Comparison of ENCODE assay signal across 9 cellular contexts in genomic region chr20:23782366-23782983, GRCh38. TPM values are rescaled to one million over a fixed set of nuclear protein-coding genes. Genes with fewer than 3 reads are reported as not detected.
DNase-seq lines count a peak whose midpoint lies in the region; ATAC-seq, FAIRE-seq and TF ChIP-seq lines count a peak whose summit lies in the region.
"Had no signal": no experiment of that assay in that cellular context is flagged by ENCODE, and none has a peak within 500 bp of the region (broad histone marks: within the 10 kb centered on the region; RNA-seq: fewer than 3 reads in every experiment).

No MANE protein-coding gene starts in this region.

- TF ChIP-seq CTCF in PC-3 (conservative IDR thresholded peaks at IDR 0.05; ENCODE audit: low read depth, low read length) (peak; percentile 92), esophagus muscularis mucosa (IDR thresholded peaks at IDR 0.05) (peak in 2 of 3 experiments; percentile 44 to 66)

- H3K4me1 Mint-ChIP-seq in CD8-positive, alpha-beta memory T cell, result no peaks in the 10 kb centered on the region

- H3K9me3 ChIP-seq in PC-3 (ENCODE audit: low read length), result no peaks in the 10 kb centered on the region
- no peaks in the 10 kb centered on the region for H3K9me3 ChIP-seq in esophagus muscularis mucosa
- H3K9me3 ChIP-seq in small intestine (ENCODE audit: control insufficient read depth, low read depth), result no peaks in the 10 kb centered on the region
- H3K9me3 ChIP-seq in CD8-positive, alpha-beta memory T cell (ENCODE audit: low read length), result no peaks in the 10 kb centered on the region

- DNase-seq in COLO668 (lab: John Stamatoyannopoulos, UW; ENCODE audit: unreplicated experiment) (peak; percentile 15), PC-3 (peak; percentile 68), esophagus muscularis mucosa (ENCODE audit: extremely low spot score) (peak; percentile 72), small intestine (peak; percentile 10), SKM-1 treated with dmso at 0.1 percent for 144 hours (lab: John Stamatoyannopoulos, UW; ENCODE audit: unreplicated experiment) (no peak)
- DNase-seq in CD8-positive, alpha-beta memory T cell, result no peak
- DNase-seq: naive thymus-derived CD8-positive, alpha-beta T cell had no signal

- H3K9me2 ChIP-seq in PC-3 (replicated peaks; ENCODE audit: low read length), result no peaks in the 10 kb centered on the region

- TF ChIP-seq POLR2A in esophagus muscularis mucosa (IDR thresholded peaks at IDR 0.05; ENCODE audit: low read depth), result no peak

- POLR2A ChIA-PET in PC-3 (lab: Charles Lee; ENCODE audit: unreplicated experiment), result no interaction called here
- POLR2A ChIA-PET in CD8-positive, alpha-beta memory T cell (lab: Charles Lee), result no interaction called here

- no peaks in the 10 kb centered on the region for H3F3A ChIP-seq in PC-3 (ENCODE audit: low read length, unreplicated experiment)

- H3K4me3 Mint-ChIP-seq in CD8-positive, alpha-beta memory T cell, result no peak overlapping the region
- H3K4me3 Mint-ChIP-seq: naive thymus-derived CD8-positive, alpha-beta T cell had no signal

- intact Hi-C loops in PC-3 (cut with micrococcal nuclease), result no loop called here
- intact Hi-C loops in esophagus muscularis mucosa (cut with DNase I), result no loop called here

- H3K9me3 Mint-ChIP-seq in CD8-positive, alpha-beta memory T cell, result peaks cover 0 to under 1% (median 0%) of the 10 kb centered on the region in 5 donors

- FAIRE-seq in small intestine (lab: Jason Lieb, UNC), result no peak

- H3K27me3 Mint-ChIP-seq in CD8-positive, alpha-beta memory T cell, result peaks cover 6% of the 10 kb centered on the region in 2 donors

- no peaks in the 10 kb centered on the region for H3K36me3 Mint-ChIP-seq in CD8-positive, alpha-beta memory T cell
- H3K36me3 Mint-ChIP-seq: naive thymus-derived CD8-positive, alpha-beta T cell had no signal

- no peak overlapping the region for H3K27ac ChIP-seq in PC-3 (ENCODE audit: low read length)
- H3K27ac ChIP-seq in esophagus muscularis mucosa (replicated peaks in 1 of 4), result no peak overlapping the region
- no peak overlapping the region for H3K27ac ChIP-seq in small intestine (ENCODE audit: low read depth in 1 of 2, low read length in 1 of 2)
- no peak overlapping the region for H3K27ac ChIP-seq in CD8-positive, alpha-beta memory T cell (ENCODE audit: low read depth, low read length)

- TF ChIP-seq EP300 in esophagus muscularis mucosa (IDR thresholded peaks at IDR 0.05), result no peak

- no peak overlapping the region for H3K27ac Mint-ChIP-seq in CD8-positive, alpha-beta memory T cell
- H3K27ac Mint-ChIP-seq: naive thymus-derived CD8-positive, alpha-beta T cell had no signal

- no peaks in the 10 kb centered on the region for H3K4me1 ChIP-seq in PC-3 (ENCODE audit: insufficient read depth, low read length)
- H3K4me1 ChIP-seq in esophagus muscularis mucosa, result no peaks in the 10 kb centered on the region
- H3K4me1 ChIP-seq in small intestine (ENCODE audit: control insufficient read depth in 2 of 2, insufficient read depth in 1 of 2, low read depth in 1 of 2, low read length in 1 of 2), result no peaks in the 10 kb centered on the region
- no peaks in the 10 kb centered on the region for H3K4me1 ChIP-seq in CD8-positive, alpha-beta memory T cell (ENCODE audit: insufficient read depth, low read length)

- no peaks in the 10 kb centered on the region for H4K20me1 ChIP-seq in PC-3 (ENCODE audit: low read length)

- ATAC-seq in GM18511 (IDR thresholded peaks at IDR 0.05; ENCODE audit: unreplicated experiment) (peak; percentile 68), PC-3 (peak; percentile 58), HG02981 (IDR thresholded peaks at IDR 0.05; ENCODE audit: unreplicated experiment) (no peak)

- no peak overlapping the region for H2AFZ ChIP-seq in PC-3 (ENCODE audit: low read length)

- H3K4me3 ChIP-seq in PC-3 (ENCODE audit: low read length) (no peak overlapping the region), esophagus muscularis mucosa (no peak overlapping the region), small intestine (ENCODE audit: low read depth in 1 of 2, low read length in 2 of 2) (no peak overlapping the region)
- H3K4me3 ChIP-seq in CD8-positive, alpha-beta memory T cell (ENCODE audit: low read length), result no peak overlapping the region

- CTCF ChIA-PET in PC-3 (lab: Charles Lee), result no interaction called here
- CTCF ChIA-PET in CD8-positive, alpha-beta memory T cell (lab: Charles Lee), result interaction anchor here (1.2 kb wide), 1 partner anchor 12 kb away, joined by 3 read pairs; no protein-coding TSS in a partner anchor

- BruUV-seq in PC-3 (replicated peaks; lab: Mats Ljungman, UMichigan), result no TSS peak

- H3K27me3 ChIP-seq in PC-3 (ENCODE audit: low read length), result peaks cover 17% of the 10 kb centered on the region; the same call in 1 of the 2 replicates
- no peaks in the 10 kb centered on the region for H3K27me3 ChIP-seq in esophagus muscularis mucosa
- no peaks in the 10 kb centered on the region for H3K27me3 ChIP-seq in small intestine (ENCODE audit: control insufficient read depth in 2 of 2, insufficient read depth in 2 of 2, low read length in 2 of 2)
- no peaks in the 10 kb centered on the region for H3K27me3 ChIP-seq in CD8-positive, alpha-beta memory T cell (ENCODE audit: insufficient read depth, low read length, poor library complexity, severe bottlenecking)

- WGBS in esophagus muscularis mucosa, result 79% methylated on average over 3 of the region's 8 CpGs
- WGBS in small intestine, 3 donors, result 52 to 84% (median 71%) methylated on average over 8 of the region's 8 CpGs

- no peak overlapping the region for H3K9ac ChIP-seq in PC-3 (ENCODE audit: low read length)

- no peak overlapping the region for H3K4me2 ChIP-seq in PC-3 (ENCODE audit: low read length)

- H3K36me3 ChIP-seq in PC-3 (ENCODE audit: low read depth, low read length), result no peaks in the 10 kb centered on the region
- no peaks in the 10 kb centered on the region for H3K36me3 ChIP-seq in esophagus muscularis mucosa
- no peaks in the 10 kb centered on the region for H3K36me3 ChIP-seq in small intestine (ENCODE audit: control insufficient read depth in 2 of 2, insufficient read depth in 2 of 2, low read length in 2 of 2)
- no peaks in the 10 kb centered on the region for H3K36me3 ChIP-seq in CD8-positive, alpha-beta memory T cell (ENCODE audit: insufficient read depth, low read length)

- H3K79me2 ChIP-seq in PC-3 (ENCODE audit: low read length), result no peaks in the 10 kb centered on the region

RNA-seq across cellular contexts. Expression of gene CST1, which starts 31.7 kb away (rescaled TPM):
- total RNA-seq in PC-3 (2014; rRNA removed), result 0.22 and 0.92 TPM in 2 replicates
- total RNA-seq in esophagus muscularis mucosa, result not detected
- not detected for polyA plus RNA-seq in small intestine
- total RNA-seq in CD8-positive, alpha-beta memory T cell, result not detected
- not detected for polyA plus RNA-seq in CD8-positive, alpha-beta memory T cell
- total RNA-seq: naive thymus-derived CD8-positive, alpha-beta T cell had no signal
- polyA plus RNA-seq: naive thymus-derived CD8-positive, alpha-beta T cell had no signal

RNA-seq across cellular contexts. Expression of gene CST2, which starts 44.1 kb away (rescaled TPM):
- total RNA-seq in PC-3 (2014; rRNA removed), result not detected in 2 replicates
- total RNA-seq in esophagus muscularis mucosa, result 1 to 10 TPM in 1 of 4 donors, under 1 TPM in 2, not detected in 1; 0.45 to 2.1 (median 0.86) TPM
- under 1 TPM in 1 of 3 donors, not detected in 2; 0.31 TPM for polyA plus RNA-seq in small intestine
- not detected for total RNA-seq in CD8-positive, alpha-beta memory T cell
- polyA plus RNA-seq in CD8-positive, alpha-beta memory T cell, result not detected
- total RNA-seq: naive thymus-derived CD8-positive, alpha-beta T cell had no signal
- polyA plus RNA-seq: naive thymus-derived CD8-positive, alpha-beta T cell had no signal

Comparison
In these comparisons a context has a peak if more than half of its experiments do, and no peak if none do; other contexts are left out.
1. DNase-seq: peak in COLO668 (single experiment), PC-3 (single experiment), esophagus muscularis mucosa (single experiment) and small intestine (single experiment); none in SKM-1 treated with dmso at 0.1 percent for 144 hours (single experiment) and CD8-positive, alpha-beta memory T cell (0 of 5).